16 cellular contexts compared by ENCODE assay signal in genomic region chr14:63508033-63508432, GRCh38. TPM values are rescaled to one million over a fixed set of nuclear protein-coding genes. Genes with fewer than 3 reads are reported as not detected.
DNase-seq lines count a peak whose midpoint lies in the region; ATAC-seq and TF ChIP-seq lines count a peak whose summit lies in the region.
"Had no signal": no experiment of that assay in that cellular context is flagged by ENCODE, and none has a peak within 500 bp of the region (broad histone marks: within the 10 kb centered on the region; RNA-seq: fewer than 3 reads in every experiment).

No MANE protein-coding gene starts in this region.

- H2BK15ac ChIP-seq in mesendoderm (replicated peaks; ENCODE audit: low read depth) = no peak overlapping the region

- no peak overlapping the region for H3K4ac ChIP-seq in mesendoderm (ENCODE audit: low read depth, low read length)

- no peaks in the 10 kb centered on the region for H3K4me1 ChIP-seq in mesendoderm (ENCODE audit: control insufficient read depth, low read depth, low read length)
- H3K4me1 ChIP-seq in gastrocnemius medialis = peaks cover 1 to 9% of the 10 kb centered on the region in 2 donors

- no peak overlapping the region for H3K23ac ChIP-seq in mesendoderm (ENCODE audit: low read length)

- H4K8ac ChIP-seq in mesendoderm (ENCODE audit: low read depth, low read length) = no peak overlapping the region

- no peak overlapping the region for H3K9ac ChIP-seq in mesendoderm (ENCODE audit: low read length)

- H3K27me3 Mint-ChIP-seq in activated naive CD8-positive, alpha-beta T cell treated with anti-CD3 and anti-CD28 coated beads, Interleukin-2, amount 50 U/mL, for 24 hours = no peaks in the 10 kb centered on the region

- H3K4me1 Mint-ChIP-seq in activated naive CD8-positive, alpha-beta T cell treated with anti-CD3 and anti-CD28 coated beads, Interleukin-2, amount 50 U/mL, for 24 hours = peaks cover 37% of the 10 kb centered on the region

- peaks cover 3% of the 10 kb centered on the region for H3K36me3 ChIP-seq in mesendoderm (ENCODE audit: control insufficient read depth, insufficient read depth, low read length)
- H3K36me3 ChIP-seq in gastrocnemius medialis = no peaks in the 10 kb centered on the region
- H3K36me3 ChIP-seq: ovary had no signal

- H4K5ac ChIP-seq in mesendoderm (ENCODE audit: low read length) = no peak overlapping the region

- H3K4me2 ChIP-seq in mesendoderm (ENCODE audit: low read length) = no peak overlapping the region
- H3K4me2 ChIP-seq: smooth muscle cell had no signal

- H3K27ac Mint-ChIP-seq in activated naive CD8-positive, alpha-beta T cell treated with anti-CD3 and anti-CD28 coated beads, Interleukin-2, amount 50 U/mL, for 24 hours = no peak overlapping the region
- H3K27ac Mint-ChIP-seq: HFFc6 had no signal

- H3K4me3 ChIP-seq in mesendoderm (ENCODE audit: low read length) (no peak overlapping the region), gastrocnemius medialis (no peak overlapping the region)
- H3K4me3 ChIP-seq: ovary, smooth muscle cell had no signal

- no peak overlapping the region for H2BK120ac ChIP-seq in mesendoderm (ENCODE audit: low read depth, low read length)

- H2AK5ac ChIP-seq in mesendoderm (ENCODE audit: low read length) = no peak overlapping the region

- H3K27me3 ChIP-seq in mesendoderm (ENCODE audit: insufficient read depth, low read length, poor library complexity) (no peaks in the 10 kb centered on the region), gastrocnemius medialis (no peaks in the 10 kb centered on the region)
- H3K27me3 ChIP-seq: ovary had no signal

- H3K79me1 ChIP-seq in mesendoderm (ENCODE audit: low read length) = peaks cover 28% of the 10 kb centered on the region

- no peak for TF ChIP-seq CTCF in gastrocnemius medialis (IDR thresholded peaks at IDR 0.05 in 4 of 5, conservative IDR thresholded peaks at IDR 0.05 in 1 of 5)

- ATAC-seq in activated naive CD8-positive, alpha-beta T cell treated with anti-CD3 and anti-CD28 coated beads, Interleukin-2, amount 50 U/mL, for 24 hours = peak; percentile 44
- ATAC-seq in gastrocnemius medialis (no peak), GM19395 (IDR thresholded peaks at IDR 0.05; ENCODE audit: unreplicated experiment) (no peak)
- ATAC-seq: activated CD4-positive, CD25-positive, alpha-beta regulatory T cell treated with anti-CD3 and anti-CD28 coated beads, Interleukin-2, amount 50 U/mL, for 24 hours had no signal

- DNase-seq in NCI-H1417 (lab: John Stamatoyannopoulos, UW) (peak; percentile 31 to 55 (median 44)), NCI-H1417 treated with DMSO at 0.1 percent for 48 hours (lab: John Stamatoyannopoulos, UW) (no peak), HT-29 (ENCODE audit: low spot score) (peak; percentile 4), mesendoderm (peak; percentile 59), gastrocnemius medialis (no peak)
- DNase-seq in activated naive CD8-positive, alpha-beta T cell treated with anti-CD3 and anti-CD28 coated beads, Interleukin-2, amount 50 U/mL, for 24 hours = no peak
- DNase-seq in NK-92 treated with Interleukin-12 subunit alpha and Interleukin-12 subunit beta, amount 100 ng/mL, for 24 hours (lab: John Stamatoyannopoulos, UW) = no peak
- DNase-seq: 8988T, Caco-2, HFFc6, NCI-H446, ovary, SW 1271 had no signal

- H3K9me3 Mint-ChIP-seq in activated naive CD8-positive, alpha-beta T cell treated with anti-CD3 and anti-CD28 coated beads, Interleukin-2, amount 50 U/mL, for 24 hours = peaks cover 4% of the 10 kb centered on the region
- H3K9me3 Mint-ChIP-seq: HFFc6 had no signal

- H2BK5ac ChIP-seq in mesendoderm (ENCODE audit: low read length) = no peak overlapping the region

- intact Hi-C loops in gastrocnemius medialis (cut with DNase I; ENCODE audit: low total_unique reads) = no loop called here

- H3K27ac ChIP-seq in mesendoderm (ENCODE audit: low read depth, low read length) = no peak overlapping the region
- no peak overlapping the region for H3K27ac ChIP-seq in gastrocnemius medialis
- H3K27ac ChIP-seq: ovary had no signal

- in situ Hi-C loops in gastrocnemius medialis (cut with MboI; ENCODE audit: low sequenced_read_pairs in 4 of 4) = no loop called here

- no CpG with 5 or more reads among the region's 5 CpGs for WGBS in mesendoderm (ENCODE audit: extremely low coverage, insufficient coverage, low lambda C conversion rate)

- no peak overlapping the region for H3K56ac ChIP-seq in mesendoderm (ENCODE audit: low read length)

- H3K79me2 ChIP-seq in mesendoderm (ENCODE audit: control insufficient read depth, insufficient read depth, low read length) = peaks cover 50% of the 10 kb centered on the region

- H3K36me3 Mint-ChIP-seq in activated naive CD8-positive, alpha-beta T cell treated with anti-CD3 and anti-CD28 coated beads, Interleukin-2, amount 50 U/mL, for 24 hours (ENCODE audit: low read depth) = peaks cover 17% of the 10 kb centered on the region

- H3K4me3 Mint-ChIP-seq in activated naive CD8-positive, alpha-beta T cell treated with anti-CD3 and anti-CD28 coated beads, Interleukin-2, amount 50 U/mL, for 24 hours = no peak overlapping the region
- H3K4me3 Mint-ChIP-seq: HFFc6 had no signal

- no peaks in the 10 kb centered on the region for H3K9me3 ChIP-seq in gastrocnemius medialis
- H3K9me3 ChIP-seq: Caco-2, ovary had no signal

- no peak for TF ChIP-seq POLR2A in gastrocnemius medialis (IDR thresholded peaks at IDR 0.05)

- H3K18ac ChIP-seq in mesendoderm (ENCODE audit: low read length) = no peak overlapping the region

RNA-seq across cellular contexts. Expression of gene PPP2R5E, which starts 35.1 kb away (rescaled TPM):
- total RNA-seq in HT-29 (2014; rRNA removed; shearing (Covaris generic)) = 5.2 and 5.4 TPM in 2 replicates
- polyA plus RNA-seq in mesendoderm (2013, experiment 1 of 2) = 40.7 TPM
- 41.7 TPM for polyA plus RNA-seq in mesendoderm (2013, experiment 2 of 2)
- total RNA-seq in gastrocnemius medialis = 10 to 100 TPM; 14.6 to 25.8 (median 22.3) TPM

Comparison
In these comparisons a context has a peak if more than half of its experiments do, and no peak if none do; other contexts are left out.
1. DNase-seq: peak in NCI-H1417 (3 of 3), HT-29 (single experiment) and mesendoderm (single experiment); none in NCI-H1417 treated with DMSO at 0.1 percent for 48 hours (single experiment), activated naive CD8-positive, alpha-beta T cell treated with anti-CD3 and anti-CD28 coated beads, Interleukin-2, amount 50 U/mL, for 24 hours (single experiment), gastrocnemius medialis (0 of 2) and NK-92 treated with Interleukin-12 subunit alpha and Interleukin-12 subunit beta, amount 100 ng/mL, for 24 hours (single experiment).